ENCODE assay signal across 26 cellular contexts in genomic region chr18:62122330-62122729, GRCh38.
"Had no signal": no experiment of that assay in that cellular context is flagged by ENCODE, and none has a peak within 500 bp of the region (broad histone marks: within the 10 kb centered on the region; RNA-seq: fewer than 3 reads in every experiment).

No MANE protein-coding gene starts in this region.

- H3K4me3 ChIP-seq: left ventricle myocardium inferior, lung, mucosa of descending colon, ovary, prostate gland, skin epidermis, spleen, suprapubic skin, thoracic aorta, tibial artery, upper lobe of right lung had no signal

- DNase-seq: head of caudate nucleus; hippocampal formation; left ventricle myocardium inferior; mesendoderm; midbrain; mucosa of descending colon; naive thymus-derived CD4-positive, alpha-beta T cell; ovary; posterior cingulate gyrus; retina; right cardiac atrium; spleen; stimulated activated CD4-positive, alpha-beta T cell treated with anti-CD3 and anti-CD28 coated beads, Interleukin-4, amount 100 ng/mL, for 24 hours; stimulated activated naive CD4-positive, alpha-beta T cell; tibial artery; trophoblast cell; upper lobe of right lung had no signal

- ATAC-seq: mucosa of descending colon; naive thymus-derived CD4-positive, alpha-beta T cell; natural killer cell treated with Interleukin-12 subunit alpha and Interleukin-12 subunit beta and Interleukin-15 and Interleukin-18, amount 100 ng/mL, for 72 hours; right cardiac atrium; sciatic nerve; stimulated activated effector memory CD8-positive, alpha-beta T cell treated with anti-CD3 and anti-CD28 coated beads, Interleukin-12 subunit alpha, Interleukin-12 subunit beta, amount 100 ng/mL, for 72 hours; upper lobe of right lung had no signal

- H3K9me3 ChIP-seq: mucosa of descending colon, ovary, prostate gland, spleen, suprapubic skin, upper lobe of right lung had no signal

- H3K27ac ChIP-seq: left ventricle myocardium inferior, ovary, prostate gland, skin epidermis, spleen, suprapubic skin, thoracic aorta, tibial artery, upper lobe of right lung had no signal

- H3K27me3 ChIP-seq: ovary, spleen, suprapubic skin, tibial artery, upper lobe of right lung had no signal

- H3K36me3 ChIP-seq: ovary, prostate gland, thoracic aorta, tibial artery, upper lobe of right lung had no signal

- H3K4me1 ChIP-seq: prostate gland, spleen, upper lobe of right lung had no signal

- FAIRE-seq: urothelium cell line had no signal
